In genomic region chr6:108666656-108667260, GRCh38 we compare ENCODE assay signal across 23 cellular contexts.
DNase-seq lines count a peak whose midpoint lies in the region; ATAC-seq, FAIRE-seq and TF ChIP-seq lines count a peak whose summit lies in the region.
"Had no signal": no experiment of that assay in that cellular context is flagged by ENCODE, and none has a peak within 500 bp of the region (broad histone marks: within the 10 kb centered on the region; RNA-seq: fewer than 3 reads in every experiment).

No MANE protein-coding gene starts in this region.

- no peaks in the 10 kb centered on the region for H3K9me3 ChIP-seq in astrocyte (ENCODE audit: insufficient read depth, low read depth, low read length)
- H3K9me3 ChIP-seq: A549, thoracic aorta had no signal

- no peak overlapping the region for H3K9ac ChIP-seq in astrocyte (ENCODE audit: low read length)

- DNase-seq in activated T-cell treated with anti-CD3 and anti-CD28 coated beads, Interleukin-2, amount 50 U/mL, for 24 hours: no peak
- DNase-seq in activated T-cell treated with anti-CD3 and anti-CD28 coated beads for 4 hours: no peak
- peak; percentile 68 for DNase-seq in NCI-H128 (lab: John Stamatoyannopoulos, UW; ENCODE audit: unreplicated experiment)
- no peak for DNase-seq in astrocyte (ENCODE audit: low read depth)
- DNase-seq in osteocyte (ENCODE audit: extremely low spot score, unreplicated experiment): no peak
- no peak for DNase-seq in central memory CD4-positive, alpha-beta T cell
- DNase-seq in sciatic nerve (ENCODE audit: low spot score): no peak
- no peak for DNase-seq in substantia nigra (lab: John Stamatoyannopoulos, UW)
- DNase-seq: activated CD4-positive, CD25-positive, alpha-beta regulatory T cell; amniotic stem cell; dermis blood vessel endothelial cell; foreskin fibroblast; left cardiac atrium; NCI-H2171 treated with DMSO at 0.1 percent for 48 hours; NCI-H82; stimulated activated CD4-positive, alpha-beta T cell treated with anti-CD3 and anti-CD28 coated beads, Interleukin-12 subunit alpha, Interleukin-12 subunit beta, amount 100 ng/mL, for 4 hours had no signal

- H3K27ac Mint-ChIP-seq in activated T-cell treated with anti-CD3 and anti-CD28 coated beads, Interleukin-2, amount 50 U/mL, for 24 hours: peak overlapping the region; percentile 17
- no peak overlapping the region for H3K27ac Mint-ChIP-seq in astrocyte (ENCODE audit: unreplicated experiment)
- peak overlapping the region; percentile 31 for H3K27ac Mint-ChIP-seq in osteocyte (ENCODE audit: unreplicated experiment)

- H3K27me3 Mint-ChIP-seq in activated T-cell treated with anti-CD3 and anti-CD28 coated beads, Interleukin-2, amount 50 U/mL, for 24 hours: no peaks in the 10 kb centered on the region
- H3K27me3 Mint-ChIP-seq in astrocyte (ENCODE audit: low read depth, unreplicated experiment) (no peaks in the 10 kb centered on the region), osteocyte (ENCODE audit: unreplicated experiment) (no peaks in the 10 kb centered on the region)

- peaks cover 48% of the 10 kb centered on the region for H3K36me3 Mint-ChIP-seq in activated T-cell treated with anti-CD3 and anti-CD28 coated beads, Interleukin-2, amount 50 U/mL, for 24 hours (ENCODE audit: low read depth)
- H3K36me3 Mint-ChIP-seq in astrocyte (ENCODE audit: low read depth, unreplicated experiment): peaks cover 12% of the 10 kb centered on the region
- H3K36me3 Mint-ChIP-seq in osteocyte (ENCODE audit: unreplicated experiment): peaks cover 28% of the 10 kb centered on the region

- H3K4me1 Mint-ChIP-seq in activated T-cell treated with anti-CD3 and anti-CD28 coated beads, Interleukin-2, amount 50 U/mL, for 24 hours (ENCODE audit: low read depth): peaks cover 64% of the 10 kb centered on the region
- H3K4me1 Mint-ChIP-seq in astrocyte (ENCODE audit: low read depth, unreplicated experiment): peaks cover 23% of the 10 kb centered on the region
- H3K4me1 Mint-ChIP-seq in osteocyte (ENCODE audit: unreplicated experiment): peaks cover 32% of the 10 kb centered on the region

- H3K4me1 ChIP-seq in astrocyte (ENCODE audit: insufficient read depth, low read length): peaks cover 5% of the 10 kb centered on the region
- H3K4me1 ChIP-seq: A549 had no signal

- H2AFZ ChIP-seq in astrocyte (ENCODE audit: low read depth, low read length): no peak overlapping the region

- H3K27me3 ChIP-seq in astrocyte (ENCODE audit: insufficient read depth, low read length): no peaks in the 10 kb centered on the region
- H3K27me3 ChIP-seq: cardiac muscle cell had no signal

- no peak for TF ChIP-seq CTCF in astrocyte (IDR thresholded peaks at IDR 0.05; ENCODE audit: insufficient read depth, low read depth, low read length)
- TF ChIP-seq CTCF in osteocyte (IDR thresholded peaks at IDR 0.05): no peak

- H3K4me3 ChIP-seq in astrocyte (ENCODE audit: insufficient read depth, low read depth, low read length): no peak overlapping the region
- H3K4me3 ChIP-seq: A549, cardiac muscle cell, K562, thoracic aorta had no signal

- no peak for ATAC-seq in sciatic nerve
- ATAC-seq: A549, K562, left cardiac atrium had no signal

- intact Hi-C loops in sciatic nerve (cut with DNase I): no loop called here

- peaks cover 3% of the 10 kb centered on the region for H3K36me3 ChIP-seq in astrocyte (ENCODE audit: insufficient read depth, low read length)
- H3K36me3 ChIP-seq: cardiac muscle cell had no signal

- H4K20me1 ChIP-seq in astrocyte (ENCODE audit: insufficient read depth, low read length): peaks cover 69% of the 10 kb centered on the region

- H3K4me2 ChIP-seq in astrocyte (ENCODE audit: low read length): no peak overlapping the region
- H3K4me2 ChIP-seq: A549 had no signal

- H3K4me3 Mint-ChIP-seq in activated T-cell treated with anti-CD3 and anti-CD28 coated beads, Interleukin-2, amount 50 U/mL, for 24 hours: no peak overlapping the region
- H3K4me3 Mint-ChIP-seq in astrocyte (ENCODE audit: unreplicated experiment) (peak overlapping the region; percentile 50), osteocyte (ENCODE audit: unreplicated experiment) (no peak overlapping the region)
- H3K4me3 Mint-ChIP-seq: neural crest cell had no signal

- no peaks in the 10 kb centered on the region for H3K9me3 Mint-ChIP-seq in activated T-cell treated with anti-CD3 and anti-CD28 coated beads, Interleukin-2, amount 50 U/mL, for 24 hours
- H3K9me3 Mint-ChIP-seq in astrocyte (ENCODE audit: unreplicated experiment) (no peaks in the 10 kb centered on the region), osteocyte (ENCODE audit: unreplicated experiment) (no peaks in the 10 kb centered on the region)
- H3K9me3 Mint-ChIP-seq: neural crest cell had no signal

- H3K79me2 ChIP-seq in astrocyte (ENCODE audit: insufficient read depth, low read length): peaks cover 66% of the 10 kb centered on the region

- no peak for FAIRE-seq in astrocyte (lab: Jason Lieb, UNC)
- FAIRE-seq: A549, GM19239, H54 had no signal

- H3K27ac ChIP-seq in astrocyte (ENCODE audit: low read depth, low read length): no peak overlapping the region
- no peak overlapping the region for H3K27ac ChIP-seq in substantia nigra (ENCODE audit: low read depth, low read length, poor library complexity, severe bottlenecking)
- H3K27ac ChIP-seq: A549, cardiac muscle cell, thoracic aorta had no signal
